ENCODE assay signal across 9 cellular contexts in genomic region chr12:120262852-120263724, GRCh38. TPM values are rescaled to one million over a fixed set of nuclear protein-coding genes. Genes with fewer than 3 reads are reported as not detected.
A peak's percentile ranks its signal among the peaks of the same experiment; 100 is the strongest.
DNase-seq lines count a peak whose midpoint lies in the region; ATAC-seq and TF ChIP-seq lines count a peak whose summit lies in the region.
"Had no signal": no experiment of that assay in that cellular context is flagged by ENCODE, and none has a peak within 500 bp of the region (broad histone marks: within the 10 kb centered on the region; RNA-seq: fewer than 3 reads in every experiment).

No MANE protein-coding gene starts in this region.

- H3K27ac Mint-ChIP-seq in activated T-helper 1 cell treated with anti-CD3 and anti-CD28 coated beads, Interleukin-12 subunit alpha, Interleukin-12 subunit beta, Interleukin-2, Interleukin-4 antibody, amounts not matched to agents 30 ng/mL and 10 ng/mL and 1 ng/mL, durations not matched to agents 14 hours and 24 hours and 36 hours, result peak overlapping the region; percentile 59
- H3K27ac Mint-ChIP-seq in glutamatergic neuron (ENCODE audit: unreplicated experiment), result peak overlapping the region; percentile 11

- TF ChIP-seq POLR2A in sigmoid colon (IDR thresholded peaks at IDR 0.05), result no peak

- TF ChIP-seq CTCF in glutamatergic neuron (IDR thresholded peaks at IDR 0.05; ENCODE audit: partially characterized antibody, unreplicated experiment) (no peak), sigmoid colon (IDR thresholded peaks at IDR 0.05) (no peak)

- no peak for TF ChIP-seq EP300 in sigmoid colon (IDR thresholded peaks at IDR 0.05)

- H3K9me3 ChIP-seq in sigmoid colon, result no peaks in the 10 kb centered on the region

- H3K27ac ChIP-seq in sigmoid colon, result peak overlapping the region; percentile 88 to 96 (median 95)

- DNase-seq in EH (ENCODE audit: low read depth) (peak; percentile 67), glutamatergic neuron (peak; percentile 41), sigmoid colon (peak; percentile 76), MV-4-11 (lab: John Stamatoyannopoulos, UW) (no peak), ecto neural progenitor cell (ENCODE audit: low spot score) (no peak)
- DNase-seq in activated T-helper 1 cell treated with anti-CD3 and anti-CD28 coated beads, Interleukin-12 subunit alpha, Interleukin-12 subunit beta, Interleukin-2, Interleukin-4 antibody, amounts not matched to agents 30 ng/mL and 10 ng/mL and 1 ng/mL, durations not matched to agents 14 hours and 24 hours and 36 hours (ENCODE audit: low spot score), result no peak
- DNase-seq: naive B cell had no signal

- intact Hi-C loops in activated T-helper 1 cell treated with anti-CD3 and anti-CD28 coated beads, Interleukin-12 subunit alpha, Interleukin-12 subunit beta, Interleukin-2, Interleukin-4 antibody, amounts not matched to agents 30 ng/mL and 10 ng/mL and 1 ng/mL, durations not matched to agents 14 hours and 24 hours and 36 hours (cut with micrococcal nuclease), result no loop called here
- intact Hi-C loops in sigmoid colon (cut with DNase I), result no loop called here

- 55 to 65% methylated on average over 15 of the region's 15 CpGs for WGBS in sigmoid colon, 2 donors

- H3K4me1 ChIP-seq in sigmoid colon, result peaks cover 0 to 71% (median 68%) of the 10 kb centered on the region in 4 donors

- H3K27me3 Mint-ChIP-seq in activated T-helper 1 cell treated with anti-CD3 and anti-CD28 coated beads, Interleukin-12 subunit alpha, Interleukin-12 subunit beta, Interleukin-2, Interleukin-4 antibody, amounts not matched to agents 30 ng/mL and 10 ng/mL and 1 ng/mL, durations not matched to agents 14 hours and 24 hours and 36 hours (ENCODE audit: insufficient read depth), result no peaks in the 10 kb centered on the region
- H3K27me3 Mint-ChIP-seq in glutamatergic neuron (ENCODE audit: unreplicated experiment), result peaks cover 14% of the 10 kb centered on the region

- H3K36me3 ChIP-seq in sigmoid colon, result no peaks in the 10 kb centered on the region

- H3K4me1 Mint-ChIP-seq in activated T-helper 1 cell treated with anti-CD3 and anti-CD28 coated beads, Interleukin-12 subunit alpha, Interleukin-12 subunit beta, Interleukin-2, Interleukin-4 antibody, amounts not matched to agents 30 ng/mL and 10 ng/mL and 1 ng/mL, durations not matched to agents 14 hours and 24 hours and 36 hours (ENCODE audit: low read depth), result peaks cover 74% of the 10 kb centered on the region
- H3K4me1 Mint-ChIP-seq in glutamatergic neuron (ENCODE audit: low read depth, unreplicated experiment), result peaks cover 17% of the 10 kb centered on the region

- peak overlapping the region; percentile 86 to 99 (median 91) for H3K4me3 ChIP-seq in sigmoid colon

- H3K36me3 Mint-ChIP-seq in activated T-helper 1 cell treated with anti-CD3 and anti-CD28 coated beads, Interleukin-12 subunit alpha, Interleukin-12 subunit beta, Interleukin-2, Interleukin-4 antibody, amounts not matched to agents 30 ng/mL and 10 ng/mL and 1 ng/mL, durations not matched to agents 14 hours and 24 hours and 36 hours (ENCODE audit: low read depth), result peaks cover 8% of the 10 kb centered on the region
- H3K36me3 Mint-ChIP-seq in glutamatergic neuron (ENCODE audit: unreplicated experiment), result no peaks in the 10 kb centered on the region
- H3K36me3 Mint-ChIP-seq: naive B cell had no signal

- ATAC-seq in GM18873 (IDR thresholded peaks at IDR 0.05; ENCODE audit: low FRiP score, unreplicated experiment), result no peak
- ATAC-seq in GM21381 (IDR thresholded peaks at IDR 0.05; ENCODE audit: unreplicated experiment), result no peak

- no peaks in the 10 kb centered on the region for H3K9me3 Mint-ChIP-seq in activated T-helper 1 cell treated with anti-CD3 and anti-CD28 coated beads, Interleukin-12 subunit alpha, Interleukin-12 subunit beta, Interleukin-2, Interleukin-4 antibody, amounts not matched to agents 30 ng/mL and 10 ng/mL and 1 ng/mL, durations not matched to agents 14 hours and 24 hours and 36 hours
- peaks cover 6% of the 10 kb centered on the region for H3K9me3 Mint-ChIP-seq in glutamatergic neuron (ENCODE audit: unreplicated experiment)
- H3K9me3 Mint-ChIP-seq: naive B cell had no signal

- no peaks in the 10 kb centered on the region for H3K27me3 ChIP-seq in sigmoid colon

- H3K4me3 Mint-ChIP-seq in activated T-helper 1 cell treated with anti-CD3 and anti-CD28 coated beads, Interleukin-12 subunit alpha, Interleukin-12 subunit beta, Interleukin-2, Interleukin-4 antibody, amounts not matched to agents 30 ng/mL and 10 ng/mL and 1 ng/mL, durations not matched to agents 14 hours and 24 hours and 36 hours, result peak overlapping the region; percentile 97
- H3K4me3 Mint-ChIP-seq in glutamatergic neuron (ENCODE audit: unreplicated experiment), result peak overlapping the region; percentile 94

RNA-seq across cellular contexts. Expression of gene PXN, which starts 2.4 kb away (rescaled TPM):
- 53.0 and 57.7 TPM in 2 replicates for total RNA-seq in activated T-helper 1 cell treated with anti-CD3 and anti-CD28 coated beads, Interleukin-12 subunit alpha, Interleukin-12 subunit beta, Interleukin-2, Interleukin-4 antibody, amounts not matched to agents 30 ng/mL and 10 ng/mL and 1 ng/mL, durations not matched to agents 14 hours and 24 hours and 36 hours
- total RNA-seq in glutamatergic neuron (ENCODE audit: unreplicated experiment), result 39.5 TPM
- 100 to 1,000 TPM in 1 of 4 donors, 10 to 100 TPM in 3; 41.0 to 127 (median 42.7) TPM for total RNA-seq in sigmoid colon
- 100 to 1,000 TPM in 2 of 3 donors, 10 to 100 TPM in 1; 79.3 to 111 (median 101) TPM for polyA plus RNA-seq in sigmoid colon

RNA-seq across cellular contexts. Expression of gene RNU4-2, which starts 28.6 kb away (rescaled TPM):
- 5,055 and 7,832 TPM in 2 replicates for total RNA-seq in activated T-helper 1 cell treated with anti-CD3 and anti-CD28 coated beads, Interleukin-12 subunit alpha, Interleukin-12 subunit beta, Interleukin-2, Interleukin-4 antibody, amounts not matched to agents 30 ng/mL and 10 ng/mL and 1 ng/mL, durations not matched to agents 14 hours and 24 hours and 36 hours
- total RNA-seq in glutamatergic neuron (ENCODE audit: unreplicated experiment), result 8,083 TPM
- under 1 TPM; under 0.01 TPM for total RNA-seq in sigmoid colon
- not detected for polyA plus RNA-seq in sigmoid colon

RNA-seq across cellular contexts. Expression of gene RNU4-1, which starts 29.9 kb away (rescaled TPM):
- total RNA-seq in activated T-helper 1 cell treated with anti-CD3 and anti-CD28 coated beads, Interleukin-12 subunit alpha, Interleukin-12 subunit beta, Interleukin-2, Interleukin-4 antibody, amounts not matched to agents 30 ng/mL and 10 ng/mL and 1 ng/mL, durations not matched to agents 14 hours and 24 hours and 36 hours, result 2,369 and 3,474 TPM in 2 replicates
- total RNA-seq in glutamatergic neuron (ENCODE audit: unreplicated experiment) (5,722 TPM), sigmoid colon (under 1 TPM in 3 of 4 donors, not detected in 1; under 0.01 TPM)
- not detected for polyA plus RNA-seq in sigmoid colon

RNA-seq across cellular contexts. Expression of gene SIRT4, which starts 39.0 kb away (rescaled TPM):
- 1.0 and 1.7 TPM in 2 replicates for total RNA-seq in activated T-helper 1 cell treated with anti-CD3 and anti-CD28 coated beads, Interleukin-12 subunit alpha, Interleukin-12 subunit beta, Interleukin-2, Interleukin-4 antibody, amounts not matched to agents 30 ng/mL and 10 ng/mL and 1 ng/mL, durations not matched to agents 14 hours and 24 hours and 36 hours
- total RNA-seq in glutamatergic neuron (ENCODE audit: unreplicated experiment) (3.8 TPM), sigmoid colon (1 to 10 TPM; 2.8 to 3.6 (median 3.2) TPM)
- polyA plus RNA-seq in sigmoid colon, result 1 to 10 TPM in 1 of 3 donors, under 1 TPM in 2; 0.69 to 1.2 (median 0.92) TPM

Comparison
In these comparisons a context has a peak if more than half of its experiments do, and no peak if none do; other contexts are left out.
1. DNase-seq: peak in EH (single experiment), glutamatergic neuron (single experiment) and sigmoid colon (single experiment); none in activated T-helper 1 cell treated with anti-CD3 and anti-CD28 coated beads, Interleukin-12 subunit alpha, Interleukin-12 subunit beta, Interleukin-2, Interleukin-4 antibody, amounts not matched to agents 30 ng/mL and 10 ng/mL and 1 ng/mL, durations not matched to agents 14 hours and 24 hours and 36 hours (single experiment), MV-4-11 (single experiment) and ecto neural progenitor cell (single experiment).
2. RNA of gene RNU4-2, which starts 28.6 kb away (total RNA-seq): 8,083 TPM in glutamatergic neuron (single experiment) and 5,055 to 7,832 TPM in activated T-helper 1 cell treated with anti-CD3 and anti-CD28 coated beads, Interleukin-12 subunit alpha, Interleukin-12 subunit beta, Interleukin-2, Interleukin-4 antibody, amounts not matched to agents 30 ng/mL and 10 ng/mL and 1 ng/mL, durations not matched to agents 14 hours and 24 hours and 36 hours; under 0.01 TPM in sigmoid colon; every median in the first group is over 1,000 times any median in the second.
3. RNA of gene RNU4-1, which starts 29.9 kb away (total RNA-seq): 5,722 TPM in glutamatergic neuron (single experiment) and 2,369 to 3,474 TPM in activated T-helper 1 cell treated with anti-CD3 and anti-CD28 coated beads, Interleukin-12 subunit alpha, Interleukin-12 subunit beta, Interleukin-2, Interleukin-4 antibody, amounts not matched to agents 30 ng/mL and 10 ng/mL and 1 ng/mL, durations not matched to agents 14 hours and 24 hours and 36 hours; under 0.01 TPM in sigmoid colon; every median in the first group is over 1,000 times any median in the second.